Comparison of ENCODE assay signal across 9 cellular contexts in genomic region chr4:151098191-151098590, GRCh38. TPM values are rescaled to one million over a fixed set of nuclear protein-coding genes. Genes with fewer than 3 reads are reported as not detected.
DNase-seq lines count a peak whose midpoint lies in the region; ATAC-seq and TF ChIP-seq lines count a peak whose summit lies in the region.
"Had no signal": no experiment of that assay in that cellular context is flagged by ENCODE, and none has a peak within 500 bp of the region (broad histone marks: within the 10 kb centered on the region; RNA-seq: fewer than 3 reads in every experiment).

No MANE protein-coding gene starts in this region.

- DNase-seq in T-helper 2 cell treated with Interferon-gamma antibody and Interleukin-4, amounts not matched to agents 5 μg/mL and 100 μg/mL, for 36 hours (ENCODE audit: low spot score): no peak
- DNase-seq in T-helper 2 cell: no peak
- DNase-seq in sigmoid colon: peak; percentile 68
- no peak for DNase-seq in activated effector memory CD4-positive, alpha-beta T cell treated with Interleukin-2 at 50 U/mL for 16 hours

- peaks cover 33% of the 10 kb centered on the region for H3K36me3 Mint-ChIP-seq in T-helper 2 cell treated with Interferon-gamma antibody and Interleukin-4, amounts not matched to agents 5 μg/mL and 100 μg/mL, for 36 hours (ENCODE audit: low read depth)
- peaks cover 43% of the 10 kb centered on the region for H3K36me3 Mint-ChIP-seq in activated T-helper 17 cell treated with anti-CD3 and anti-CD28 coated beads, Interleukin-2, amount 50 U/mL, for 72 hours (ENCODE audit: low read depth)

- no peak for TF ChIP-seq POLR2A in sigmoid colon (IDR thresholded peaks at IDR 0.05)

- H3K4me3 ChIP-seq in sigmoid colon: peak overlapping the region in 1 of 4 donors; percentile 67
- H3K4me3 ChIP-seq: body of pancreas had no signal

- WGBS in sigmoid colon, 2 donors: 67 to 81% methylated on average over 5 of the region's 5 CpGs

- no peak for TF ChIP-seq CTCF in sigmoid colon (IDR thresholded peaks at IDR 0.05)

- H3K9me3 Mint-ChIP-seq in T-helper 2 cell treated with Interferon-gamma antibody and Interleukin-4, amounts not matched to agents 5 μg/mL and 100 μg/mL, for 36 hours: no peaks in the 10 kb centered on the region
- no peaks in the 10 kb centered on the region for H3K9me3 Mint-ChIP-seq in activated T-helper 17 cell treated with anti-CD3 and anti-CD28 coated beads, Interleukin-2, amount 50 U/mL, for 72 hours

- ATAC-seq in HG03442 (IDR thresholded peaks at IDR 0.05; ENCODE audit: unreplicated experiment) (peak; percentile 12), HG02571 (IDR thresholded peaks at IDR 0.05; ENCODE audit: unreplicated experiment) (no peak), HG03025 (IDR thresholded peaks at IDR 0.05; ENCODE audit: low FRiP score, unreplicated experiment) (no peak)
- ATAC-seq in activated T-helper 17 cell treated with anti-CD3 and anti-CD28 coated beads, Interleukin-2, amount 50 U/mL, for 72 hours (replicated peaks): no peak
- ATAC-seq: body of pancreas had no signal

- H3K27me3 ChIP-seq in sigmoid colon: no peaks in the 10 kb centered on the region
- H3K27me3 ChIP-seq: body of pancreas had no signal

- TF ChIP-seq EP300 in sigmoid colon (IDR thresholded peaks at IDR 0.05): no peak

- H3K36me3 ChIP-seq in sigmoid colon: peaks cover 6 to 27% (median 20%) of the 10 kb centered on the region in 4 donors

- no peaks in the 10 kb centered on the region for H3K9me3 ChIP-seq in sigmoid colon
- H3K9me3 ChIP-seq: body of pancreas had no signal

- no peak overlapping the region for H3K27ac ChIP-seq in sigmoid colon

- H3K4me1 Mint-ChIP-seq in T-helper 2 cell treated with Interferon-gamma antibody and Interleukin-4, amounts not matched to agents 5 μg/mL and 100 μg/mL, for 36 hours (ENCODE audit: low read depth): peaks cover 36% of the 10 kb centered on the region
- H3K4me1 Mint-ChIP-seq in activated T-helper 17 cell treated with anti-CD3 and anti-CD28 coated beads, Interleukin-2, amount 50 U/mL, for 72 hours: peaks cover 23% of the 10 kb centered on the region

- peaks cover 0 to 33% (median 23%) of the 10 kb centered on the region in 4 donors for H3K4me1 ChIP-seq in sigmoid colon

- no peaks in the 10 kb centered on the region for H3K27me3 Mint-ChIP-seq in T-helper 2 cell treated with Interferon-gamma antibody and Interleukin-4, amounts not matched to agents 5 μg/mL and 100 μg/mL, for 36 hours (ENCODE audit: low read depth)
- no peaks in the 10 kb centered on the region for H3K27me3 Mint-ChIP-seq in activated T-helper 17 cell treated with anti-CD3 and anti-CD28 coated beads, Interleukin-2, amount 50 U/mL, for 72 hours

- intact Hi-C loops in sigmoid colon (cut with DNase I): loop anchor here (2.0 to 5.0 kb wide), 3 partner anchors 83 to 1679 kb away; partner anchors contain the start of genes ARFIP1, GATB, LRBA and TIGD4

- peak overlapping the region; percentile 98 for H3K27ac Mint-ChIP-seq in T-helper 2 cell treated with Interferon-gamma antibody and Interleukin-4, amounts not matched to agents 5 μg/mL and 100 μg/mL, for 36 hours
- peak overlapping the region; percentile 99 for H3K27ac Mint-ChIP-seq in activated T-helper 17 cell treated with anti-CD3 and anti-CD28 coated beads, Interleukin-2, amount 50 U/mL, for 72 hours

- H3K4me3 Mint-ChIP-seq in T-helper 2 cell treated with Interferon-gamma antibody and Interleukin-4, amounts not matched to agents 5 μg/mL and 100 μg/mL, for 36 hours: peak overlapping the region; percentile 34
- H3K4me3 Mint-ChIP-seq in activated T-helper 17 cell treated with anti-CD3 and anti-CD28 coated beads, Interleukin-2, amount 50 U/mL, for 72 hours: peak overlapping the region; percentile 99

RNA-seq across cellular contexts. Expression of gene RPS3A, which starts 1.2 kb away (rescaled TPM):
- 1,000 to 10,000 TPM; 1,932 to 2,919 TPM for total RNA-seq in activated T-helper 17 cell treated with anti-CD3 and anti-CD28 coated beads, Interleukin-2, amount 50 U/mL, for 72 hours
- 1,000 to 10,000 TPM; 4,012 to 6,800 (median 5,576) TPM for total RNA-seq in sigmoid colon
- polyA plus RNA-seq in sigmoid colon: 1,000 to 10,000 TPM; 3,214 to 5,574 (median 3,832) TPM
